Comparison of ENCODE assay signal across 4 cellular contexts in genomic region chr2:208127090-208127489, GRCh38.
TF ChIP-seq lines count a peak whose summit lies in the region.

No MANE protein-coding gene starts in this region.

TF ChIP-seq in SK-N-SH treated with all-trans-retinoic acid at 6 μM for 48 hours, 23 proteins besides CTCF, POLR2A, EP300 and RAD21:
- TF ChIP-seq ZNF70 (CRISPR knock-in tag; IDR thresholded peaks at IDR 0.05): no peak
- no peak for TF ChIP-seq TCF4 (CRISPR knock-in tag; IDR thresholded peaks at IDR 0.05; ENCODE audit: borderline replicate concordance)
- no peak for TF ChIP-seq PPARA (CRISPR knock-in tag; IDR thresholded peaks at IDR 0.05; ENCODE audit: borderline replicate concordance)
- TF ChIP-seq ESRRG (CRISPR knock-in tag; IDR thresholded peaks at IDR 0.05): no peak
- TF ChIP-seq ZNF8 (CRISPR knock-in tag; IDR thresholded peaks at IDR 0.05): 0 out of 2 replicates have a peak, but pooled peaks have one; percentile 19
TF ChIP-seq in SK-N-SH treated with all-trans-retinoic acid at 6 μM for 48 hours: peak in this region for 1.

TF ChIP-seq in SK-N-SH, 30 proteins besides CTCF, POLR2A, EP300 and RAD21 (continues in another document):
- TF ChIP-seq, protein P1, sequence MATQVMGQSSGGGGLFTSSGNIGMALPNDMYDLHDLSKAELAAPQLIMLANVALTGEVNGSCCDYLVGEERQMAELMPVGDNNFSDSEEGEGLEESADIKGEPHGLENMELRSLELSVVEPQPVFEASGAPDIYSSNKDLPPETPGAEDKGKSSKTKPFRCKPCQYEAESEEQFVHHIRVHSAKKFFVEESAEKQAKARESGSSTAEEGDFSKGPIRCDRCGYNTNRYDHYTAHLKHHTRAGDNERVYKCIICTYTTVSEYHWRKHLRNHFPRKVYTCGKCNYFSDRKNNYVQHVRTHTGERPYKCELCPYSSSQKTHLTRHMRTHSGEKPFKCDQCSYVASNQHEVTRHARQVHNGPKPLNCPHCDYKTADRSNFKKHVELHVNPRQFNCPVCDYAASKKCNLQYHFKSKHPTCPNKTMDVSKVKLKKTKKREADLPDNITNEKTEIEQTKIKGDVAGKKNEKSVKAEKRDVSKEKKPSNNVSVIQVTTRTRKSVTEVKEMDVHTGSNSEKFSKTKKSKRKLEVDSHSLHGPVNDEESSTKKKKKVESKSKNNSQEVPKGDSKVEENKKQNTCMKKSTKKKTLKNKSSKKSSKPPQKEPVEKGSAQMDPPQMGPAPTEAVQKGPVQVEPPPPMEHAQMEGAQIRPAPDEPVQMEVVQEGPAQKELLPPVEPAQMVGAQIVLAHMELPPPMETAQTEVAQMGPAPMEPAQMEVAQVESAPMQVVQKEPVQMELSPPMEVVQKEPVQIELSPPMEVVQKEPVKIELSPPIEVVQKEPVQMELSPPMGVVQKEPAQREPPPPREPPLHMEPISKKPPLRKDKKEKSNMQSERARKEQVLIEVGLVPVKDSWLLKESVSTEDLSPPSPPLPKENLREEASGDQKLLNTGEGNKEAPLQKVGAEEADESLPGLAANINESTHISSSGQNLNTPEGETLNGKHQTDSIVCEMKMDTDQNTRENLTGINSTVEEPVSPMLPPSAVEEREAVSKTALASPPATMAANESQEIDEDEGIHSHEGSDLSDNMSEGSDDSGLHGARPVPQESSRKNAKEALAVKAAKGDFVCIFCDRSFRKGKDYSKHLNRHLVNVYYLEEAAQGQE (IDR thresholded peaks at IDR 0.05; ENCODE audit: low read depth, low read length): no peak
- TF ChIP-seq, protein P2, sequence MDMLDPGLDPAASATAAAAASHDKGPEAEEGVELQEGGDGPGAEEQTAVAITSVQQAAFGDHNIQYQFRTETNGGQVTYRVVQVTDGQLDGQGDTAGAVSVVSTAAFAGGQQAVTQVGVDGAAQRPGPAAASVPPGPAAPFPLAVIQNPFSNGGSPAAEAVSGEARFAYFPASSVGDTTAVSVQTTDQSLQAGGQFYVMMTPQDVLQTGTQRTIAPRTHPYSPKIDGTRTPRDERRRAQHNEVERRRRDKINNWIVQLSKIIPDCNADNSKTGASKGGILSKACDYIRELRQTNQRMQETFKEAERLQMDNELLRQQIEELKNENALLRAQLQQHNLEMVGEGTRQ (IDR thresholded peaks at IDR 0.05; ENCODE audit: borderline replicate concordance, low read depth, low read length): no peak
- TF ChIP-seq ELF1 (IDR thresholded peaks at IDR 0.05) (no peak), JUND (IDR thresholded peaks at IDR 0.05) (no peak), EZH2phosphoT487 (IDR thresholded peaks at IDR 0.05; ENCODE audit: borderline replicate concordance, low read depth) (no peak), MAX (IDR thresholded peaks at IDR 0.05; ENCODE audit: low read depth) (no peak), POLR2AphosphoS5 (IDR thresholded peaks at IDR 0.05; ENCODE audit: low read depth, low read length) (no peak), FOXM1 (IDR thresholded peaks at IDR 0.05; ENCODE audit: low read depth) (no peak), GABPA (IDR thresholded peaks at IDR 0.05; ENCODE audit: low read depth) (no peak), RXRA (IDR thresholded peaks at IDR 0.05; ENCODE audit: borderline replicate concordance, low read depth) (no peak), RFX5 (IDR thresholded peaks at IDR 0.05; ENCODE audit: low read length) (no peak), MEF2A (IDR thresholded peaks at IDR 0.05; ENCODE audit: borderline replicate concordance, low read depth) (no peak), RCOR1 (IDR thresholded peaks at IDR 0.05; ENCODE audit: low read length) (no peak), NFIC (IDR thresholded peaks at IDR 0.05; ENCODE audit: borderline replicate concordance) (no peak), FOXJ3 (CRISPR knock-in tag; IDR thresholded peaks at IDR 0.05) (no peak), TEAD4 (IDR thresholded peaks at IDR 0.05; ENCODE audit: borderline replicate concordance, insufficient read depth) (no peak)

TF ChIP-seq in HEK293, 187 proteins besides CTCF, POLR2A, EP300 and RAD21:
- no peak for TF ChIP-seq ZNF837 (tag by site-specific recombination; IDR thresholded peaks at IDR 0.05)
- TF ChIP-seq, protein P3, sequence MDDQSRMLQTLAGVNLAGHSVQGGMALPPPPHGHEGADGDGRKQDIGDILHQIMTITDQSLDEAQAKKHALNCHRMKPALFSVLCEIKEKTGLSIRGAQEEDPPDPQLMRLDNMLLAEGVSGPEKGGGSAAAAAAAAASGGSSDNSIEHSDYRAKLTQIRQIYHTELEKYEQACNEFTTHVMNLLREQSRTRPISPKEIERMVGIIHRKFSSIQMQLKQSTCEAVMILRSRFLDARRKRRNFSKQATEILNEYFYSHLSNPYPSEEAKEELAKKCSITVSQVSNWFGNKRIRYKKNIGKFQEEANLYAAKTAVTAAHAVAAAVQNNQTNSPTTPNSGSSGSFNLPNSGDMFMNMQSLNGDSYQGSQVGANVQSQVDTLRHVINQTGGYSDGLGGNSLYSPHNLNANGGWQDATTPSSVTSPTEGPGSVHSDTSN (CRISPR knock-in tag; IDR thresholded peaks at IDR 0.05): no peak
- TF ChIP-seq ZNF555 (tag by site-specific recombination; conservative IDR thresholded peaks at IDR 0.05): no peak
- no peak for TF ChIP-seq ZNF610 (tag by site-specific recombination; IDR thresholded peaks at IDR 0.05; ENCODE audit: borderline replicate concordance)
- TF ChIP-seq, protein P4, sequence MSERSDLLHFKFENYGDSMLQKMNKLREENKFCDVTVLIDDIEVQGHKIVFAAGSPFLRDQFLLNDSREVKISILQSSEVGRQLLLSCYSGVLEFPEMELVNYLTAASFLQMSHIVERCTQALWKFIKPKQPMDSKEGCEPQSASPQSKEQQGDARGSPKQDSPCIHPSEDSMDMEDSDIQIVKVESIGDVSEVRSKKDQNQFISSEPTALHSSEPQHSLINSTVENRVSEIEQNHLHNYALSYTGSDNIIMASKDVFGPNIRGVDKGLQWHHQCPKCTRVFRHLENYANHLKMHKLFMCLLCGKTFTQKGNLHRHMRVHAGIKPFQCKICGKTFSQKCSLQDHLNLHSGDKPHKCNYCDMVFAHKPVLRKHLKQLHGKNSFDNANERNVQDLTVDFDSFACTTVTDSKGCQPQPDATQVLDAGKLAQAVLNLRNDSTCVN (tag by site-specific recombination; optimal IDR thresholded peaks at IDR 0.05): no peak
- TF ChIP-seq ZNF146 (tag by site-specific recombination; IDR thresholded peaks at IDR 0.05): peak; percentile 79
- no peak for TF ChIP-seq ZNF843 (tag by site-specific recombination; IDR thresholded peaks at IDR 0.05)
- TF ChIP-seq ZNF423 (tag by site-specific recombination; IDR thresholded peaks at IDR 0.05): no peak
- TF ChIP-seq ZNF140 (tag by site-specific recombination; IDR thresholded peaks at IDR 0.05): no peak

TF ChIP-seq in K562, 482 proteins besides CTCF, POLR2A, EP300 and RAD21:
- TF ChIP-seq ZNF146 (CRISPR knock-in tag; IDR thresholded peaks at IDR 0.05; ENCODE audit: unreplicated experiment): peak; percentile 65
- no peak for TF ChIP-seq KDM2B (CRISPR knock-in tag; IDR thresholded peaks at IDR 0.05)
TF ChIP-seq in K562: peak in this region for 1.
